In the genomic region with DNA sequence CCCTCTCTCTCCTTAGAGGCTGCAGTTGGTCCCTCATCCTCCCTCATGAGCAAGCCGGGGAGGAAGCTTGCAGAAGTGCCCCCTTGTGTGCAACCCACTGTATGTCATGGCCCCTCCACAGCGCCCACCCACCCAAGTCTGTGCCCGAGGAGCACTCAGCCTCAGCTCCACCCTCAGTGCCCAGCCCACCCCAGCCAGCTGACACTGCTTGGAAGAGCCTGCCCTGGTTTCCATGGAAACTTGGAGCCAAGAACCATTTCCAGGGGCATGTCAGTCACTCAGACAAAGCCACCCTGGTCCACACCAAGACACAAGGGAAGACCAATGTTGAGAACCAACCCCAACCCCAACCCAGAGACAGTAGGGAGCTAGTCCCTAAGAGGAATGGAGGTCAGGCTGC, we compare ENCODE assay signal across 16 cellular contexts.
"Had no signal": no experiment of that assay in that cellular context is flagged by ENCODE, and none has a peak within 500 bp of the region (broad histone marks: within the 10 kb centered on the region; RNA-seq: fewer than 3 reads in every experiment).

No MANE protein-coding gene starts in this region.

- H3K36me3 ChIP-seq: ascending aorta, breast epithelium, gastrocnemius medialis, left lung, stomach had no signal

- DNase-seq: activated CD4-positive, alpha-beta T cell treated with anti-CD3 and anti-CD28 coated beads, Interleukin-2, amount 10 ng/mL, durations not matched to agents 7 days and 5 days; activated gamma-delta T cell; effector CD4-positive, alpha-beta T cell; gastrocnemius medialis; kidney; left lung; mucosa of descending colon; naive B cell; nucleus accumbens; stomach; T1000; trophoblast cell had no signal

- H3K9me3 ChIP-seq: ascending aorta, breast epithelium, gastrocnemius medialis, left lung, mucosa of descending colon, stomach had no signal

- H3K27ac ChIP-seq: ascending aorta, breast epithelium, gastrocnemius medialis, left lung, stomach had no signal

- H3K4me3 ChIP-seq: ascending aorta, breast epithelium, gastrocnemius medialis, left lung, mucosa of descending colon, stomach had no signal

- ATAC-seq: activated CD4-positive, CD25-positive, alpha-beta regulatory T cell treated with anti-CD3 and anti-CD28 coated beads, Interleukin-2, amount 50 U/mL, for 24 hours; esophagus mucosa; gastrocnemius medialis; left lung; mucosa of descending colon had no signal
